In genomic region chr12:21149849-21150248, GRCh38 we compare ENCODE assay signal across 32 cellular contexts. TPM values are rescaled to one million over a fixed set of nuclear protein-coding genes. Genes with fewer than 3 reads are reported as not detected.
"Had no signal": no experiment of that assay in that cellular context is flagged by ENCODE, and none has a peak within 500 bp of the region (broad histone marks: within the 10 kb centered on the region; RNA-seq: fewer than 3 reads in every experiment).

No MANE protein-coding gene starts in this region.

- H3K36me3 Mint-ChIP-seq: activated CD8-positive, alpha-beta memory T cell treated with anti-CD3 and anti-CD28 coated beads, Interleukin-2, amount 10 ng/mL, durations not matched to agents 7 days and 5 days; activated naive CD4-positive, alpha-beta T cell treated with anti-CD3 and anti-CD28 coated beads, Interleukin-2, amount 50 U/mL, for 72 hours had no signal

- H3K36me3 ChIP-seq: ascending aorta, SJSA1 had no signal

- H3K4me1 Mint-ChIP-seq: activated B cell treated with CpG ODN at 0.5 μM for 24 hours; activated CD8-positive, alpha-beta memory T cell treated with anti-CD3 and anti-CD28 coated beads, Interleukin-2, amount 10 ng/mL, durations not matched to agents 7 days and 5 days; activated naive CD8-positive, alpha-beta T cell treated with anti-CD3 and anti-CD28 coated beads, Interleukin-2, amount 50 U/mL, for 24 hours had no signal

- H3K4me3 Mint-ChIP-seq: activated B cell treated with CpG ODN at 0.5 μM for 24 hours; activated CD4-positive, alpha-beta T cell treated with anti-CD3 and anti-CD28 coated beads, Interleukin-2, amount 10 ng/mL, durations not matched to agents 24 days and 14 days; activated CD8-positive, alpha-beta memory T cell treated with anti-CD3 and anti-CD28 coated beads, Interleukin-2, amount 10 ng/mL, durations not matched to agents 7 days and 5 days; activated naive CD8-positive, alpha-beta T cell treated with anti-CD3 and anti-CD28 coated beads, Interleukin-2, amount 50 U/mL, for 24 hours; activated T-cell treated with anti-CD3 and anti-CD28 coated beads, Interleukin-2, amount 50 U/mL, for 24 hours; activated T-helper 1 cell treated with anti-CD3 and anti-CD28 coated beads, Interleukin-12 subunit alpha, Interleukin-12 subunit beta, Interleukin-2, Interleukin-4 antibody, amounts not matched to agents 30 ng/mL and 10 ng/mL and 1 ng/mL, durations not matched to agents 14 hours and 24 hours and 36 hours had no signal

- ATAC-seq: activated CD8-positive, alpha-beta memory T cell treated with anti-CD3 and anti-CD28 coated beads, Interleukin-2, amount 10 ng/mL, durations not matched to agents 7 days and 5 days; activated naive CD4-positive, alpha-beta T cell treated with anti-CD3 and anti-CD28 coated beads, Interleukin-2, amount 50 U/mL, for 72 hours; activated naive CD8-positive, alpha-beta T cell treated with anti-CD3 and anti-CD28 coated beads, Interleukin-2, amount 50 U/mL, for 24 hours; body of pancreas; K562; PC-3; SK-N-SH treated with all-trans-retinoic acid at 6 μM for 48 hours had no signal

- H3K4me3 ChIP-seq: ascending aorta, body of pancreas, K562, SJSA1 had no signal

- H3K9me3 ChIP-seq: ascending aorta, body of pancreas, SJSA1 had no signal

- H3K9me3 Mint-ChIP-seq: activated CD4-positive, alpha-beta T cell treated with anti-CD3 and anti-CD28 coated beads, Interleukin-2, amount 10 ng/mL, durations not matched to agents 24 days and 14 days; activated T-cell treated with anti-CD3 and anti-CD28 coated beads, Interleukin-2, amount 50 U/mL, for 24 hours; activated T-helper 1 cell treated with anti-CD3 and anti-CD28 coated beads, Interleukin-12 subunit alpha, Interleukin-12 subunit beta, Interleukin-2, Interleukin-4 antibody, amounts not matched to agents 30 ng/mL and 10 ng/mL and 1 ng/mL, durations not matched to agents 14 hours and 24 hours and 36 hours had no signal

- H3K27ac ChIP-seq: ascending aorta, body of pancreas, SJSA1 had no signal

- H3K27me3 Mint-ChIP-seq: activated B cell treated with CpG ODN at 0.5 μM for 24 hours; activated CD4-positive, alpha-beta T cell treated with anti-CD3 and anti-CD28 coated beads, Interleukin-2, amount 10 ng/mL, durations not matched to agents 24 days and 14 days; activated CD8-positive, alpha-beta memory T cell treated with anti-CD3 and anti-CD28 coated beads, Interleukin-2, amount 10 ng/mL, durations not matched to agents 7 days and 5 days; activated naive CD8-positive, alpha-beta T cell treated with anti-CD3 and anti-CD28 coated beads, Interleukin-2, amount 50 U/mL, for 24 hours; activated T-cell treated with anti-CD3 and anti-CD28 coated beads, Interleukin-2, amount 50 U/mL, for 24 hours had no signal

- DNase-seq: activated B cell treated with CpG ODN at 0.5 μM for 24 hours; activated CD4-positive, alpha-beta T cell treated with anti-CD3 and anti-CD28 coated beads for 1 hour; activated CD4-positive, alpha-beta T cell treated with anti-CD3 and anti-CD28 coated beads, Interleukin-2, amount 10 ng/mL, durations not matched to agents 24 days and 14 days; activated CD4-positive, alpha-beta T cell treated with anti-CD3 and anti-CD28 coated beads, Interleukin-2, amount 50 U/mL, for 48 hours; activated CD8-positive, alpha-beta memory T cell treated with anti-CD3 and anti-CD28 coated beads, Interleukin-2, amount 10 ng/mL, durations not matched to agents 7 days and 5 days; activated effector memory CD4-positive, alpha-beta T cell treated with anti-CD3 and anti-CD28 coated beads, Interleukin-2, amount 50 U/mL, for 16 hours; activated naive CD4-positive, alpha-beta T cell treated with Interleukin-2 at 50 U/mL for 16 hours; activated naive CD8-positive, alpha-beta T cell treated with anti-CD3 and anti-CD28 coated beads, Interleukin-2, amount 50 U/mL, for 24 hours; activated T-cell treated with anti-CD3 and anti-CD28 coated beads, Interleukin-2, amount 50 U/mL, for 24 hours; amniotic stem cell; body of pancreas; central memory CD4-positive, alpha-beta T cell; Karpas-422; MM.1S; NCI-H1105 treated with DMSO at 0.1 percent for 48 hours; NCI-H1436 treated with DMSO at 0.1 percent for 48 hours; NCI-H187 treated with DMSO at 0.1 percent for 48 hours; NCI-H2081 treated with DMSO at 0.1 percent for 48 hours; NCI-H345; NCI-H510A; NCI-H526 treated with DMSO at 0.1 percent for 48 hours; PC-3; SHP77; SW 1271 had no signal

- H3K4me1 ChIP-seq: ascending aorta, body of pancreas, SJSA1 had no signal

- H3K27me3 ChIP-seq: ascending aorta, body of pancreas, SJSA1 had no signal

- H3K27ac Mint-ChIP-seq: activated B cell treated with CpG ODN at 0.5 μM for 24 hours; activated CD4-positive, alpha-beta T cell treated with anti-CD3 and anti-CD28 coated beads, Interleukin-2, amount 10 ng/mL, durations not matched to agents 24 days and 14 days; activated CD8-positive, alpha-beta memory T cell treated with anti-CD3 and anti-CD28 coated beads, Interleukin-2, amount 10 ng/mL, durations not matched to agents 7 days and 5 days; activated naive CD4-positive, alpha-beta T cell treated with anti-CD3 and anti-CD28 coated beads, Interleukin-2, amount 50 U/mL, for 72 hours; activated naive CD8-positive, alpha-beta T cell treated with anti-CD3 and anti-CD28 coated beads, Interleukin-2, amount 50 U/mL, for 24 hours; activated T-cell treated with anti-CD3 and anti-CD28 coated beads, Interleukin-2, amount 50 U/mL, for 24 hours; activated T-helper 1 cell treated with anti-CD3 and anti-CD28 coated beads, Interleukin-12 subunit alpha, Interleukin-12 subunit beta, Interleukin-2, Interleukin-4 antibody, amounts not matched to agents 30 ng/mL and 10 ng/mL and 1 ng/mL, durations not matched to agents 14 hours and 24 hours and 36 hours had no signal

RNA-seq across cellular contexts. Expression of gene SLCO1B1, which starts 18.9 kb away (rescaled TPM):
- total RNA-seq: activated B cell treated with CpG ODN at 0.5 μM for 24 hours; activated CD4-positive, alpha-beta T cell treated with anti-CD3 and anti-CD28 coated beads, Interleukin-2, amount 10 ng/mL, durations not matched to agents 24 days and 14 days; activated CD8-positive, alpha-beta memory T cell treated with anti-CD3 and anti-CD28 coated beads, Interleukin-2, amount 10 ng/mL, durations not matched to agents 7 days and 5 days; activated naive CD4-positive, alpha-beta T cell treated with anti-CD3 and anti-CD28 coated beads, Interleukin-2, amount 50 U/mL, for 72 hours; activated T-helper 1 cell treated with anti-CD3 and anti-CD28 coated beads, Interleukin-12 subunit alpha, Interleukin-12 subunit beta, Interleukin-2, Interleukin-4 antibody, amounts not matched to agents 30 ng/mL and 10 ng/mL and 1 ng/mL, durations not matched to agents 14 hours and 24 hours and 36 hours; ascending aorta; body of pancreas; bronchial epithelial cell; K562; PC-3; SJSA1; T-helper 1 cell treated with Interleukin-12 subunit alpha and Interleukin-12 subunit beta and Interleukin-4 antibody, amounts not matched to agents 30 ng/mL and 1 ng/mL, for 36 hours had no signal
